Comparison of ENCODE assay signal across 15 cellular contexts in the genomic region with DNA sequence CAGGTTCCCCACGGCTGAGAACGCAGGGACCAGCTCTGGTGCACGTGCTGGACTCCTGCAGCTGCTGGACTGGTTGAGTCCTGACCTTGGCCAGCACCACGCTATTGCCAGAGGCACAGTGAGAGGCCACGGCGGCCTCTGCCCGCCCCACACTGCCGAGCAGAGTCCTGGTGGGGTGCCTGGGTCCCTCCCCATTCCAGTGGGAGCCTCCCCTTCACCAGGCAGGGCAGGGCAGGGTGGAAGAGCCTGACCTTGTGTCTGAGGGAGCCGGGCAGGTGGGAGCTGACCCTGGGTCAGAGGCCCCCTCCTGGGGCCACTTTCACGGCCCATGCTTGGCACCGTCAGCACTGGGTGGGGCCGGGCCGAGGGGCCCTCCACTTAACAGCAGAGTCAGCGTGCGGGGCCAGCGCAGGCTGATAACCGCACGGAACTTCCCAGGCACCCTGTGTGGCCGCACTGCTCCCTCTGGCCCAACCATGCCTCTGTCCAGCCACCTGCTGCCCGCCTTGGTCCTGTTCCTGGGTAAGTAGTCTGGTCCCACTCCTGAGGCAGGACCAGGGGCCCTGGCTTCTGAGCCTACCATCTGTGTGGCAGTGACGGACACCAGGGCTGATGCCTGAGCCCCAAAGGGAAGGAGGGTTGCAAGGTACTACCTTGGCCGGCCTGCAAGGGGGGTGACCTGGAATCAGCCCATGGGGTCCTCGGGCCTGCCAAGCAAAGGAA. TPM values are rescaled to one million over a fixed set of nuclear protein-coding genes. Genes with fewer than 3 reads are reported as not detected.
DNase-seq lines count a peak whose midpoint lies in the region; ATAC-seq, FAIRE-seq and TF ChIP-seq lines count a peak whose summit lies in the region.
"Had no signal": no experiment of that assay in that cellular context is flagged by ENCODE, and none has a peak within 500 bp of the region (broad histone marks: within the 10 kb centered on the region; RNA-seq: fewer than 3 reads in every experiment).

A gene (plus strand): TSS at position 406 of the 723 bp plus-strand sequence. CDS start 71 bp downstream, at position 477.

- ATAC-seq in left cardiac atrium, result no peak
- ATAC-seq: stimulated activated naive CD8-positive, alpha-beta T cell treated with anti-CD3 and anti-CD28 coated beads, Interleukin-15, Interleukin-2, amounts not matched to agents 100 U/mL and 50 U/mL, for 24 hours had no signal

- no peak within 1 kb of the TSS for H3K27ac Mint-ChIP-seq in T-helper 2 cell treated with Interferon-gamma antibody and Interleukin-4, amounts not matched to agents 5 μg/mL and 100 μg/mL, for 36 hours
- peak within 1 kb of the TSS; percentile 24 for H3K27ac Mint-ChIP-seq in progenitor cell of endocrine pancreas
- H3K27ac Mint-ChIP-seq: dendritic cell treated with granulocyte-macrophage colony-stimulating factor and Interleukin-4, amounts not matched to agents 40 ng/mL and 50 ng/mL, for 4 days had no signal

- no peaks in the 10 kb centered on the region for H3K9me3 Mint-ChIP-seq in T-helper 2 cell treated with Interferon-gamma antibody and Interleukin-4, amounts not matched to agents 5 μg/mL and 100 μg/mL, for 36 hours
- H3K9me3 Mint-ChIP-seq in progenitor cell of endocrine pancreas (ENCODE audit: low read depth), result no peaks in the 10 kb centered on the region
- H3K9me3 Mint-ChIP-seq: dendritic cell treated with granulocyte-macrophage colony-stimulating factor and Interleukin-4, amounts not matched to agents 40 ng/mL and 50 ng/mL, for 4 days had no signal

- TF ChIP-seq CTCF in progenitor cell of endocrine pancreas (IDR thresholded peaks at IDR 0.05; ENCODE audit: unreplicated experiment), result no peak

- H3K27me3 Mint-ChIP-seq in T-helper 2 cell treated with Interferon-gamma antibody and Interleukin-4, amounts not matched to agents 5 μg/mL and 100 μg/mL, for 36 hours (ENCODE audit: low read depth), result peaks cover 7% of the 10 kb centered on the region
- H3K27me3 Mint-ChIP-seq in progenitor cell of endocrine pancreas, result peaks cover 3% of the 10 kb centered on the region

- no peaks in the 10 kb centered on the region for H3K27me3 ChIP-seq in MG63

- peaks cover 7% of the 10 kb centered on the region for H3K4me1 Mint-ChIP-seq in T-helper 2 cell treated with Interferon-gamma antibody and Interleukin-4, amounts not matched to agents 5 μg/mL and 100 μg/mL, for 36 hours (ENCODE audit: low read depth)
- peaks cover 3% of the 10 kb centered on the region for H3K4me1 Mint-ChIP-seq in progenitor cell of endocrine pancreas (ENCODE audit: low read depth)

- 0 out of 2 replicates have a peak, but pooled peaks have one; percentile 6 for TF ChIP-seq POLR2A in GM12892 (IDR thresholded peaks at IDR 0.05; ENCODE audit: low read depth, low read length)

- H3K4me3 Mint-ChIP-seq in T-helper 2 cell treated with Interferon-gamma antibody and Interleukin-4, amounts not matched to agents 5 μg/mL and 100 μg/mL, for 36 hours, result peak within 1 kb of the TSS; percentile 2
- H3K4me3 Mint-ChIP-seq in progenitor cell of endocrine pancreas (ENCODE audit: low read depth), result no peak within 1 kb of the TSS
- H3K4me3 Mint-ChIP-seq: dendritic cell treated with granulocyte-macrophage colony-stimulating factor and Interleukin-4, amounts not matched to agents 40 ng/mL and 50 ng/mL, for 4 days had no signal

- intact Hi-C loops in left cardiac atrium (cut with DNase I), result no loop called here

- no peak for FAIRE-seq in GM12892 (lab: Jason Lieb, UNC)
- FAIRE-seq: islet of Langerhans had no signal

- no peak for DNase-seq in GM12892 (ENCODE audit: insufficient read length)
- DNase-seq in T-helper 2 cell treated with Interferon-gamma antibody and Interleukin-4, amounts not matched to agents 5 μg/mL and 100 μg/mL, for 36 hours (ENCODE audit: low spot score), result no peak
- peak; percentile 26 for DNase-seq in left cardiac atrium
- DNase-seq in progenitor cell of endocrine pancreas (ENCODE audit: low spot score, unreplicated experiment), result no peak
- DNase-seq in NCI-H1436 (lab: John Stamatoyannopoulos, UW), result no peak
- DNase-seq in MG63, result no peak
- no peak for DNase-seq in DMS153 treated with DMSO at 0.1 percent for 48 hours (lab: John Stamatoyannopoulos, UW; ENCODE audit: unreplicated experiment)
- DNase-seq: activated gamma-delta T cell; NCI-H1048; NCI-H524; SHP77; stimulated activated naive CD8-positive, alpha-beta T cell treated with anti-CD3 and anti-CD28 coated beads, Interleukin-15, Interleukin-2, amounts not matched to agents 100 U/mL and 50 U/mL, for 24 hours; WERI-Rb-1 had no signal

- H3K36me3 Mint-ChIP-seq in T-helper 2 cell treated with Interferon-gamma antibody and Interleukin-4, amounts not matched to agents 5 μg/mL and 100 μg/mL, for 36 hours (ENCODE audit: low read depth), result peaks cover 2% of the 10 kb centered on the region
- no peaks in the 10 kb centered on the region for H3K36me3 Mint-ChIP-seq in progenitor cell of endocrine pancreas (ENCODE audit: insufficient read depth)

- H3K4me3 ChIP-seq in MG63, result no peak within 1 kb of the TSS

- H3K36me3 ChIP-seq in MG63, result peaks cover 13% of the 10 kb centered on the region

- no peaks in the 10 kb centered on the region for H3K9me3 ChIP-seq in MG63

RNA-seq across cellular contexts. Expression of the gene that starts here (rescaled TPM):
- 2.3 TPM for polyA plus RNA-seq in GM12892 (2012; ENCODE audit: missing spikeins)
- total RNA-seq in left cardiac atrium (1 to 10 TPM; 3.7 to 8.4 TPM), progenitor cell of endocrine pancreas (36.7 and 40.0 TPM in 2 replicates)
- total RNA-seq in MG63 (2014; rRNA removed; shearing (Covaris generic); ENCODE audit: low replicate concordance), result 0.44 and 0.63 TPM in 2 replicates
